9 cellular contexts compared by ENCODE assay signal in genomic region chr12:110585231-110585799, GRCh38. TPM values are rescaled to one million over a fixed set of nuclear protein-coding genes. Genes with fewer than 3 reads are reported as not detected.
DNase-seq lines count a peak whose midpoint lies in the region; ATAC-seq and TF ChIP-seq lines count a peak whose summit lies in the region.
"Had no signal": no experiment of that assay in that cellular context is flagged by ENCODE, and none has a peak within 500 bp of the region (broad histone marks: within the 10 kb centered on the region; RNA-seq: fewer than 3 reads in every experiment).

No MANE protein-coding gene starts in this region.

- peaks cover 23% of the 10 kb centered on the region for H4K20me1 ChIP-seq in SK-N-SH (ENCODE audit: insufficient read depth)
- no peaks in the 10 kb centered on the region for H4K20me1 ChIP-seq in H9 (ENCODE audit: control insufficient read depth, insufficient read depth, insufficient read length)

- no peaks in the 10 kb centered on the region for H3K36me3 ChIP-seq in SK-N-SH (replicated peaks in 1 of 2; ENCODE audit: control insufficient read depth in 1 of 2, insufficient read depth in 2 of 2, low read length in 1 of 2)

- H4K8ac ChIP-seq in H9 (replicated peaks; ENCODE audit: insufficient read length, low read depth, low read length): no peak overlapping the region

- H3K27me3 ChIP-seq in SK-N-SH (ENCODE audit: insufficient read depth) (no peaks in the 10 kb centered on the region), H9 (ENCODE audit: insufficient read depth, low read length) (no peaks in the 10 kb centered on the region)

- H3K18ac ChIP-seq in H9 (ENCODE audit: insufficient read length, low read depth, low read length): no peak overlapping the region

- TF ChIP-seq EP300 in SK-N-SH (IDR thresholded peaks at IDR 0.05; ENCODE audit: borderline replicate concordance in 1 of 2, low read depth in 1 of 2, low read length in 1 of 2): no peak

- no peak for TF ChIP-seq CTCF in SK-N-SH (IDR thresholded peaks at IDR 0.05)
- no peak for TF ChIP-seq CTCF in H9 (conservative IDR thresholded peaks at IDR 0.05)

- H3K4me1 Mint-ChIP-seq in activated naive CD4-positive, alpha-beta T cell treated with anti-CD3 and anti-CD28 coated beads for 36 hours (ENCODE audit: low read depth): peaks cover 49% of the 10 kb centered on the region
- H3K4me1 Mint-ChIP-seq in H9: peaks cover 23 to 24% of the 10 kb centered on the region in 2 experiments

- no peak overlapping the region for H3K56ac ChIP-seq in H9 (ENCODE audit: insufficient read length, low read depth, low read length)

- H3K4me1 ChIP-seq in SK-N-SH (ENCODE audit: control insufficient read depth in 1 of 2, insufficient read depth in 2 of 2, low read depth in 1 of 2, low read length in 1 of 2) (peaks cover 0 to 3% of the 10 kb centered on the region in 2 experiments; a peak in 2 of 4 replicates), H9 (ENCODE audit: insufficient read depth, low read length) (no peaks in the 10 kb centered on the region)

- H3K9me3 ChIP-seq in SK-N-SH (no peaks in the 10 kb centered on the region), H9 (ENCODE audit: control insufficient read depth, low read depth, low read length) (no peaks in the 10 kb centered on the region)
- H3K9me3 ChIP-seq: A549 had no signal

- no peak overlapping the region for H4K5ac ChIP-seq in H9 (ENCODE audit: insufficient read length, low read depth, low read length)

- H3K9me3 Mint-ChIP-seq in activated naive CD4-positive, alpha-beta T cell treated with anti-CD3 and anti-CD28 coated beads for 36 hours: no peaks in the 10 kb centered on the region
- H3K9me3 Mint-ChIP-seq in H9: no peaks in the 10 kb centered on the region

- H3K79me1 ChIP-seq in H9 (ENCODE audit: insufficient read depth, low read depth, low read length, poor library complexity, severe bottlenecking): no peaks in the 10 kb centered on the region

- no peak overlapping the region for H3K14ac ChIP-seq in H9 (ENCODE audit: insufficient read depth, low read length)

- H3T11ph ChIP-seq in H9 (ENCODE audit: low read length): no peak overlapping the region

- POLR2A ChIA-PET in SK-N-SH (lab: Yijun Ruan, JAX): no interaction called here

- no peak overlapping the region for H2BK5ac ChIP-seq in H9 (ENCODE audit: insufficient read length, low read length)

- no peak overlapping the region for H2BK120ac ChIP-seq in H9 (ENCODE audit: low read depth, low read length, poor library complexity, severe bottlenecking)

- peak overlapping the region; percentile 79 for H3K4me3 Mint-ChIP-seq in activated naive CD4-positive, alpha-beta T cell treated with anti-CD3 and anti-CD28 coated beads for 36 hours
- H3K4me3 Mint-ChIP-seq in H9: no peak overlapping the region

- TF ChIP-seq RAD21 in SK-N-SH (IDR thresholded peaks at IDR 0.05; ENCODE audit: low read length): no peak

- ATAC-seq in SK-N-SH treated with all-trans-retinoic acid at 6 μM for 48 hours (no peak), HG03196 (IDR thresholded peaks at IDR 0.05; ENCODE audit: unreplicated experiment) (no peak)
- ATAC-seq in stimulated activated naive CD8-positive, alpha-beta T cell treated with anti-CD3 and anti-CD28 coated beads, Interleukin-15, Interleukin-2, amounts not matched to agents 100 U/mL and 50 U/mL, for 24 hours: no peak
- ATAC-seq: A549 had no signal

- H3K79me2 ChIP-seq in SK-N-SH (ENCODE audit: insufficient read depth) (peaks cover 26% of the 10 kb centered on the region), H9 (ENCODE audit: insufficient read depth, low read length) (peaks cover 4% of the 10 kb centered on the region; the same call in 1 of the 2 replicates)

- peaks cover 5% of the 10 kb centered on the region for H3K23me2 ChIP-seq in H9 (ENCODE audit: insufficient read length, low read depth, low read length, poor library complexity, severe bottlenecking)

- no peak overlapping the region for H4K91ac ChIP-seq in H9 (ENCODE audit: insufficient read length, low read depth, low read length)

- H2AFZ ChIP-seq in SK-N-SH (ENCODE audit: low read depth) (peak overlapping the region; percentile 27; the same call in 1 of the 2 replicates), H9 (ENCODE audit: low read length) (no peak overlapping the region)

- H3K4me2 ChIP-seq in SK-N-SH (no peak overlapping the region), H9 (ENCODE audit: insufficient read depth, insufficient read length, low read length) (no peak overlapping the region)
- H3K4me2 ChIP-seq: A549 had no signal

- H3K9me2 ChIP-seq in SK-N-SH: no peaks in the 10 kb centered on the region

- WGBS in SK-N-SH (ENCODE audit: low lambda C conversion rate): 58% methylated on average over 7 of the region's 7 CpGs
- no CpG with 5 or more reads among the region's 7 CpGs for WGBS in H9 (ENCODE audit: extremely low coverage, insufficient read length, low lambda C conversion rate)

- no peaks in the 10 kb centered on the region for H3F3A ChIP-seq in SK-N-SH (replicated peaks; ENCODE audit: insufficient read depth)

- intact Hi-C loops in activated naive CD4-positive, alpha-beta T cell treated with anti-CD3 and anti-CD28 coated beads for 36 hours (cut with micrococcal nuclease): loop anchor here (1.0 to 10.0 kb wide), 2 partner anchors 8 to 469 kb away; no protein-coding TSS in a partner anchor

- no peak overlapping the region for H3K9ac ChIP-seq in SK-N-SH
- H3K9ac ChIP-seq in H9 (ENCODE audit: extremely low read depth, insufficient read length, low read length): no peak overlapping the region

- CTCF ChIA-PET in SK-N-SH (lab: Yijun Ruan, JAX): interaction anchor here (0.8 to 2.1 kb wide), 7 partner anchors 15 to 242 kb away, joined by 3 to 14 read pairs (median 5); partner anchors contain the start of gene ARPC3
- CTCF ChIA-PET in activated naive CD4-positive, alpha-beta T cell treated with anti-CD3 and anti-CD28 coated beads for 36 hours (lab: Charles Lee): interaction anchor here (0.6 to 3.4 kb wide), 7 partner anchors 12 to 116 kb away, joined by 3 to 27 read pairs (median 8); partner anchors contain the start of genes FAM216A and TCTN1

- no peaks in the 10 kb centered on the region for H3K27me3 Mint-ChIP-seq in activated naive CD4-positive, alpha-beta T cell treated with anti-CD3 and anti-CD28 coated beads for 36 hours (ENCODE audit: low read depth)
- H3K27me3 Mint-ChIP-seq in H9 (ENCODE audit: low read depth): no peaks in the 10 kb centered on the region

- no peak overlapping the region for H2BK12ac ChIP-seq in H9 (ENCODE audit: insufficient read length, low read depth, low read length)

- peaks cover 12% of the 10 kb centered on the region for H3K36me3 Mint-ChIP-seq in activated naive CD4-positive, alpha-beta T cell treated with anti-CD3 and anti-CD28 coated beads for 36 hours (ENCODE audit: low read depth)
- H3K36me3 Mint-ChIP-seq in H9 (ENCODE audit: insufficient read depth in 1 of 3, low read depth in 3 of 3): peaks cover 0 to 5% (median 2%) of the 10 kb centered on the region in 3 experiments; a peak in 4 of 7 replicates

- peak overlapping the region; percentile 97 for H3K27ac Mint-ChIP-seq in activated naive CD4-positive, alpha-beta T cell treated with anti-CD3 and anti-CD28 coated beads for 36 hours
- no peak overlapping the region for H3K27ac Mint-ChIP-seq in H9

- H2AK5ac ChIP-seq in H9 (ENCODE audit: insufficient read length, low read length): no peak overlapping the region

- H2BK20ac ChIP-seq in H9 (ENCODE audit: low read depth, low read length, poor library complexity, severe bottlenecking): no peak overlapping the region

- no peak overlapping the region for H3K23ac ChIP-seq in H9 (ENCODE audit: insufficient read length, low read depth, low read length)

- H3K4ac ChIP-seq in H9 (ENCODE audit: low read depth, low read length): no peak overlapping the region

- peak overlapping the region in 1 of 2 experiments; percentile 17; a peak in 1 of 4 replicates for H3K27ac ChIP-seq in SK-N-SH (ENCODE audit: low read depth in 2 of 2, low read length in 1 of 2)
- no peak overlapping the region for H3K27ac ChIP-seq in H9 (ENCODE audit: insufficient read length, low read depth, low read length)
- H3K27ac ChIP-seq: A549 had no signal

- no peak for DNase-seq in SK-N-SH
- DNase-seq in activated naive CD4-positive, alpha-beta T cell treated with anti-CD3 and anti-CD28 coated beads for 36 hours: peak; percentile 85
- peak; percentile 54 for DNase-seq in iris pigment epithelial cell (ENCODE audit: low read depth)
- DNase-seq in stimulated activated naive CD8-positive, alpha-beta T cell treated with anti-CD3 and anti-CD28 coated beads, Interleukin-15, Interleukin-2, amounts not matched to agents 100 U/mL and 50 U/mL, for 24 hours: peak; percentile 42
- DNase-seq in DMS53 treated with DMSO at 0.1 percent for 48 hours (lab: John Stamatoyannopoulos, UW; ENCODE audit: unreplicated experiment): no peak
- no peak for DNase-seq in H9

- H3K4me3 ChIP-seq in SK-N-SH (ENCODE audit: low read depth in 2 of 2, low read length in 1 of 2): no peak overlapping the region
- H3K4me3 ChIP-seq: A549 had no signal

- H2BK15ac ChIP-seq in H9 (ENCODE audit: low read depth, low read length): no peak overlapping the region

TF ChIP-seq in SK-N-SH, 30 proteins besides CTCF, POLR2A, EP300 and RAD21 (continues in another document):
- TF ChIP-seq YY1 (IDR thresholded peaks at IDR 0.05; ENCODE audit: low read depth) (no peak), MAX (IDR thresholded peaks at IDR 0.05; ENCODE audit: low read depth) (peak; percentile 58), SIN3A (IDR thresholded peaks at IDR 0.05; ENCODE audit: borderline replicate concordance, low read depth, low read length) (no peak), ELF1 (IDR thresholded peaks at IDR 0.05) (no peak)

TF ChIP-seq in SK-N-SH treated with all-trans-retinoic acid at 6 μM for 48 hours, 23 proteins besides CTCF, POLR2A, EP300 and RAD21 (continues in another document):
- no peak for TF ChIP-seq ZFP30 (CRISPR knock-in tag; IDR thresholded peaks at IDR 0.05)
- no peak for TF ChIP-seq CSDC2 (CRISPR knock-in tag; IDR thresholded peaks at IDR 0.05)
- no peak for TF ChIP-seq SNAI2 (CRISPR knock-in tag; IDR thresholded peaks at IDR 0.05)
- no peak for TF ChIP-seq ESRRG (CRISPR knock-in tag; IDR thresholded peaks at IDR 0.05)
- TF ChIP-seq TCF4 (CRISPR knock-in tag; IDR thresholded peaks at IDR 0.05; ENCODE audit: borderline replicate concordance): no peak
- no peak for TF ChIP-seq ZFP3 (CRISPR knock-in tag; IDR thresholded peaks at IDR 0.05)
- TF ChIP-seq ARNTL (CRISPR knock-in tag; IDR thresholded peaks at IDR 0.05; ENCODE audit: borderline replicate concordance, low read depth): no peak

RNA-seq across cellular contexts. Expression of gene PPTC7, which starts 2.2 kb away (rescaled TPM):
- polyA plus RNA-seq in SK-N-SH (2012; rRNA removed): 9.6 and 14.0 TPM in 2 replicates
- 13.7 and 14.2 TPM in 2 replicates for polyA plus RNA-seq in SK-N-SH (2012; cell fraction: cytosol; rRNA removed)
- 4.8 and 9.6 TPM in 2 replicates for polyA plus RNA-seq in SK-N-SH (2012; cell fraction: nucleus; rRNA removed)
- 10 to 100 TPM; 41.1 to 43.2 TPM for total RNA-seq in activated naive CD4-positive, alpha-beta T cell treated with anti-CD3 and anti-CD28 coated beads for 36 hours
- 15.7 and 15.8 TPM in 2 replicates for total RNA-seq in H9 (2021)

RNA-seq across cellular contexts. Expression of gene TCTN1, which starts 28.6 kb away (rescaled TPM):
- polyA plus RNA-seq in SK-N-SH (2012; rRNA removed): 40.2 and 43.2 TPM in 2 replicates
- 45.6 and 47.0 TPM in 2 replicates for polyA plus RNA-seq in SK-N-SH (2012; cell fraction: cytosol; rRNA removed)
- 110 and 120 TPM in 2 replicates for polyA plus RNA-seq in SK-N-SH (2012; cell fraction: nucleus; rRNA removed)
- total RNA-seq in activated naive CD4-positive, alpha-beta T cell treated with anti-CD3 and anti-CD28 coated beads for 36 hours: 1 to 10 TPM; 5.2 to 5.8 TPM
- total RNA-seq in H9 (2021): 10.9 and 11.1 TPM in 2 replicates

Comparison
In these comparisons a context has a peak if more than half of its experiments do, and no peak if none do; other contexts are left out.
1. DNase-seq: peak in activated naive CD4-positive, alpha-beta T cell treated with anti-CD3 and anti-CD28 coated beads for 36 hours (single experiment), iris pigment epithelial cell (single experiment) and stimulated activated naive CD8-positive, alpha-beta T cell treated with anti-CD3 and anti-CD28 coated beads, Interleukin-15, Interleukin-2, amounts not matched to agents 100 U/mL and 50 U/mL, for 24 hours (single experiment); none in SK-N-SH (single experiment), DMS53 treated with DMSO at 0.1 percent for 48 hours (single experiment) and H9 (single experiment).